Comparison of ENCODE assay signal across 1 cellular context in genomic region chr12:107373238-107373809, GRCh38.
TF ChIP-seq lines count a peak whose summit lies in the region.

No MANE protein-coding gene starts in this region.

TF ChIP-seq in H1, 55 proteins besides CTCF, POLR2A, EP300 and RAD21:
- TF ChIP-seq GTF2F1 (IDR thresholded peaks at IDR 0.05; ENCODE audit: borderline replicate concordance, low read depth, low read length) = no peak
- no peak for TF ChIP-seq KDM4A (IDR thresholded peaks at IDR 0.05; ENCODE audit: low read depth, low read length, severe bottlenecking)
- no peak for TF ChIP-seq ASH2L (IDR thresholded peaks at IDR 0.05; ENCODE audit: low read length)
- no peak for TF ChIP-seq NANOG (IDR thresholded peaks at IDR 0.05; ENCODE audit: insufficient read depth, low read depth, low read length, poor library complexity, severe bottlenecking)
- no peak for TF ChIP-seq CHD2 (IDR thresholded peaks at IDR 0.05; ENCODE audit: low read length)
- TF ChIP-seq KDM1A (IDR thresholded peaks at IDR 0.05; ENCODE audit: borderline replicate concordance, low read length) = no peak
- no peak for TF ChIP-seq KDM5A (IDR thresholded peaks at IDR 0.05; ENCODE audit: low read length)
- no peak for TF ChIP-seq CEBPB (IDR thresholded peaks at IDR 0.05; ENCODE audit: low read depth, low read length)
